In the genomic region with DNA sequence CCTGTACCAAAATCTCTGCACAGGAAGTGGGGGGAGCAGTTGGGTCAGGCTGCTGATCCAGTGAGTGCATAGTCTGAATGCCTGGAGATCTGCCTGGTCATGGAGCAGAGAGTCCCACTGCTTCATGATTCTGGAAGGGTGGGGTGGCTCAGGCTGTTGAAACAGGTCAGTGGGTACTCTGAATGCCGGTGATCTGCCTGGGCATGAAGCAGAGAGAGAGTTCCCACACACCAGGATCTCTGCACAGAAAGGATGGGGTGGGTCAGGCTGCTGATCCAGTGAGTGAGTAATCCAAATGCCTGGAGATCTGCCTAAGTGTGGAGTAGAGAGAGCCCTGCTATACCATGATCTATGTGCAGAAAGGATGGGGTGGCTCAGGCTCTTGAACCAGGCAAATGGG, we compare ENCODE assay signal across 33 cellular contexts. TPM values are rescaled to one million over a fixed set of nuclear protein-coding genes. Genes with fewer than 3 reads are reported as not detected.
"Had no signal": no experiment of that assay in that cellular context is flagged by ENCODE, and none has a peak within 500 bp of the region (broad histone marks: within the 10 kb centered on the region; RNA-seq: fewer than 3 reads in every experiment).

No MANE protein-coding gene starts in this region.

- H3K9me3 ChIP-seq: gastrocnemius medialis, pancreas, psoas muscle, thyroid gland had no signal

- H3K4me1 ChIP-seq: gastrocnemius medialis, pancreas, psoas muscle, right atrium auricular region, thyroid gland, upper lobe of left lung had no signal

- H3K4me2 ChIP-seq: smooth muscle cell had no signal

- ATAC-seq: gastrocnemius medialis; left cardiac atrium; left ventricle myocardium superior; pancreas; psoas muscle; stimulated activated memory B cell treated with anti-CD40 and anti-IgM and Interleukin-4, amounts not matched to agents 10 μg/mL and 1 μg/mL and 100 μg/mL, for 72 hours; stimulated activated naive CD8-positive, alpha-beta T cell treated with anti-CD3 and anti-CD28 coated beads, Interleukin-15, amount 100 ng/mL, for 72 hours; T-helper 17 cell had no signal

- H3K27me3 Mint-ChIP-seq: activated CD4-positive, alpha-beta memory T cell treated with anti-CD3 and anti-CD28 coated beads for 36 hours; dendritic cell treated with granulocyte-macrophage colony-stimulating factor and Interleukin-4, amounts not matched to agents 40 ng/mL and 50 ng/mL, for 4 days; stimulated activated naive CD8-positive, alpha-beta T cell treated with anti-CD3 and anti-CD28 coated beads, Interleukin-15, amount 100 ng/mL, for 72 hours; T-helper 17 cell had no signal

- DNase-seq: activated CD4-positive, alpha-beta memory T cell treated with anti-CD3 and anti-CD28 coated beads for 36 hours; activated CD4-positive, CD25-positive, alpha-beta regulatory T cell treated with anti-CD3 and anti-CD28 coated beads, Interleukin-2, amount 50 U/mL, for 72 hours; activated CD8-positive, alpha-beta memory T cell treated with anti-CD3 and anti-CD28 coated beads, Interleukin-2, amount 50 U/mL, for 4 hours; activated gamma-delta T cell; activated naive CD4-positive, alpha-beta T cell treated with anti-CD3 and anti-CD28 coated beads, Interleukin-2, amount 10 ng/mL, durations not matched to agents 7 days and 5 days; activated naive CD8-positive, alpha-beta T cell treated with anti-CD3 and anti-CD28 coated beads, Interleukin-2, amount 10 ng/mL, durations not matched to agents 7 days and 5 days; activated T-cell treated with anti-CD3 and anti-CD28 coated beads, Interleukin-2, amount 50 U/mL, for 1 hour; brain microvascular endothelial cell; central memory CD4-positive, alpha-beta T cell; erythroblast; gastrocnemius medialis; glutamatergic neuron; left cardiac atrium; left ventricle myocardium superior; nephron progenitor cell; pancreas; psoas muscle; stimulated activated CD4-positive, alpha-beta T cell treated with anti-CD3 and anti-CD28 coated beads, Interleukin-1b, Interleukin-23, amount 100 ng/mL, for 48 hours; stimulated activated CD4-positive, alpha-beta T cell treated with anti-CD3 and anti-CD28 coated beads, Interleukin-4, amount 100 ng/mL, for 4 hours; stimulated activated CD8-positive, alpha-beta memory T cell treated with anti-CD3 and anti-CD28 coated beads, Interleukin-4, amount 100 ng/mL, for 48 hours; stimulated activated naive CD8-positive, alpha-beta T cell treated with anti-CD3 and anti-CD28 coated beads, Interleukin-15, amount 100 ng/mL, for 72 hours; SW 1271; T-helper 17 cell; upper lobe of left lung had no signal

- H3K4me1 Mint-ChIP-seq: activated CD4-positive, alpha-beta T cell treated with anti-CD3 and anti-CD28 coated beads, Interleukin-2, amount 10 ng/mL, durations not matched to agents 24 days and 14 days; activated naive CD4-positive, alpha-beta T cell treated with anti-CD3 and anti-CD28 coated beads, Interleukin-2, amount 10 ng/mL, durations not matched to agents 7 days and 5 days; activated naive CD8-positive, alpha-beta T cell treated with anti-CD3 and anti-CD28 coated beads, Interleukin-2, amount 10 ng/mL, durations not matched to agents 7 days and 5 days; stimulated activated memory B cell treated with anti-CD40 and anti-IgM and Interleukin-4, amounts not matched to agents 10 μg/mL and 1 μg/mL and 100 μg/mL, for 72 hours; T-helper 17 cell had no signal

- H3K36me3 ChIP-seq: brain microvascular endothelial cell, gastrocnemius medialis, pancreas, right atrium auricular region, thyroid gland, upper lobe of left lung had no signal

- H3K27me3 ChIP-seq: brain microvascular endothelial cell, gastrocnemius medialis, pancreas, right atrium auricular region, thyroid gland, upper lobe of left lung had no signal

- H3K27ac ChIP-seq: brain microvascular endothelial cell, gastrocnemius medialis, pancreas, psoas muscle, right atrium auricular region, thyroid gland, upper lobe of left lung had no signal

- H3K27ac Mint-ChIP-seq: activated CD4-positive, alpha-beta memory T cell treated with anti-CD3 and anti-CD28 coated beads for 36 hours; activated CD4-positive, alpha-beta T cell treated with anti-CD3 and anti-CD28 coated beads, Interleukin-2, amount 10 ng/mL, durations not matched to agents 24 days and 14 days; activated naive CD4-positive, alpha-beta T cell treated with anti-CD3 and anti-CD28 coated beads, Interleukin-2, amount 10 ng/mL, durations not matched to agents 7 days and 5 days; activated naive CD8-positive, alpha-beta T cell treated with anti-CD3 and anti-CD28 coated beads, Interleukin-2, amount 10 ng/mL, durations not matched to agents 7 days and 5 days; activated T-helper 1 cell treated with anti-CD3 and anti-CD28 coated beads, Interleukin-12 subunit alpha, Interleukin-12 subunit beta, Interleukin-2, Interleukin-4 antibody, amounts not matched to agents 30 ng/mL and 10 ng/mL and 1 ng/mL, durations not matched to agents 14 hours and 24 hours and 36 hours; dendritic cell treated with granulocyte-macrophage colony-stimulating factor and Interleukin-4, amounts not matched to agents 40 ng/mL and 50 ng/mL, for 4 days; nephron progenitor cell; stimulated activated memory B cell treated with anti-CD40 and anti-IgM and Interleukin-4, amounts not matched to agents 10 μg/mL and 1 μg/mL and 100 μg/mL, for 72 hours; stimulated activated naive CD8-positive, alpha-beta T cell treated with anti-CD3 and anti-CD28 coated beads, Interleukin-15, amount 100 ng/mL, for 72 hours; T-helper 17 cell had no signal

- H3K4me3 ChIP-seq: gastrocnemius medialis, pancreas, psoas muscle, right atrium auricular region, smooth muscle cell, thyroid gland, upper lobe of left lung had no signal

- H3K4me3 Mint-ChIP-seq: activated CD4-positive, alpha-beta memory T cell treated with anti-CD3 and anti-CD28 coated beads for 36 hours; activated CD4-positive, alpha-beta T cell treated with anti-CD3 and anti-CD28 coated beads, Interleukin-2, amount 10 ng/mL, durations not matched to agents 24 days and 14 days; activated naive CD4-positive, alpha-beta T cell treated with anti-CD3 and anti-CD28 coated beads, Interleukin-2, amount 10 ng/mL, durations not matched to agents 7 days and 5 days; activated naive CD8-positive, alpha-beta T cell treated with anti-CD3 and anti-CD28 coated beads, Interleukin-2, amount 10 ng/mL, durations not matched to agents 7 days and 5 days; activated T-helper 1 cell treated with anti-CD3 and anti-CD28 coated beads, Interleukin-12 subunit alpha, Interleukin-12 subunit beta, Interleukin-2, Interleukin-4 antibody, amounts not matched to agents 30 ng/mL and 10 ng/mL and 1 ng/mL, durations not matched to agents 14 hours and 24 hours and 36 hours; dendritic cell treated with granulocyte-macrophage colony-stimulating factor and Interleukin-4, amounts not matched to agents 40 ng/mL and 50 ng/mL, for 4 days; nephron progenitor cell; stimulated activated memory B cell treated with anti-CD40 and anti-IgM and Interleukin-4, amounts not matched to agents 10 μg/mL and 1 μg/mL and 100 μg/mL, for 72 hours; stimulated activated naive CD8-positive, alpha-beta T cell treated with anti-CD3 and anti-CD28 coated beads, Interleukin-15, amount 100 ng/mL, for 72 hours; T-helper 17 cell had no signal

RNA-seq across cellular contexts. Expression of a gene that starts 16.1 kb away (rescaled TPM):
- total RNA-seq: astrocyte, gastrocnemius medialis, left ventricle myocardium superior, lung microvascular endothelial cell, psoas muscle had no signal
- polyA plus RNA-seq: smooth muscle cell had no signal
